In the genomic region with DNA sequence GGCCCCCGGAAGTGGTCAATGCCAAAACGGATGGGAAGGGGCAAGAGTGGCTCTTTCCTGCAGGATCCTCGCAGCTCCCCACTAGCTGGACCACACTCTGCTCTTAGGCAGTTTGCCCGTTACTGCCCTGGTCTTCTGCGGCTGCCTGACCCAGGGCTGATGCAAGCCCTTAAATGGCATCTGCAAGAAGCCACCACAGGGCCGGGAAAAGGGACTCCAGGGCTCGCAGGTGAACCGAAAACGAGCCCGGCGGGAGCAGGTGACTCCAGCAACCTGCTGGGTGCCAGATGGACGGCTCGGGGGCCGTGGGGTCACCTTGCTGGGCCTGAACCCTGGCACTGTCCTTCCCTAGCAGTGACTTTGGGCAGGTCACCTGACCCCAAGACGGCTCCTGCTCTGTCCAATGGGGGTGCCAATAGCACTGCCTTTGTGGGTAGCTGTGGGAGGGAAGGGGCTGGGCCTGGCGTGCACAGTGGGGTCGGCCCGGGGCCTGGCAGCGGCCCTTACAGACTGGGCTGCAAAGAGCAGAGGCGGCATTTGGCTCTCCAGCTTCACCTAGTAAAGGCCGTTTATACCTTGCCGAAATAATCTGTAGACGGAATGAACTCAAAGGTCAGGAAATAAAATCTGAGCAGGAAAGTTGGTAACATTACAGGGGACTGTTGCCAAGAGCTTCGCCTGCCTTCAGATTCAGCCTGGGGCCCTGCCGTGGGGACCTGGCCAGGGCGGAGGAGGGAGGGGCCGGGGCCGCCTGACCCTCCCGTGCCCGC, we compare ENCODE assay signal across 8 cellular contexts. TPM values are rescaled to one million over a fixed set of nuclear protein-coding genes. Genes with fewer than 3 reads are reported as not detected.
DNase-seq lines count a peak whose midpoint lies in the region; ATAC-seq, FAIRE-seq and TF ChIP-seq lines count a peak whose summit lies in the region.

No MANE protein-coding gene starts in this region.

- no peak overlapping the region for H2BK15ac ChIP-seq in H1 (ENCODE audit: low read length)

- no peak for FAIRE-seq in H1 (lab: Jason Lieb, UNC)

- no peak overlapping the region for H2AFZ ChIP-seq in H1 (ENCODE audit: low read length)

- peak overlapping the region; percentile 23 to 44 for H3K27ac Mint-ChIP-seq in natural killer cell

- CTCF ChIA-PET in H1 (lab: Charles Lee; ENCODE audit: partially characterized antibody), result interaction anchor here (0.8 to 2.5 kb wide), 9 partner anchors 11 to 207 kb away, joined by 3 to 16 read pairs (median 6); no protein-coding TSS in a partner anchor

- no peaks in the 10 kb centered on the region for H3K27me3 ChIP-seq in H1 (replicated peaks in 1 of 4; ENCODE audit: control insufficient read depth in 3 of 4, extremely low read depth in 1 of 4, insufficient read depth in 3 of 4, low read length in 3 of 4)

- intact Hi-C loops in natural killer cell (cut with micrococcal nuclease), result no loop called here

- peak overlapping the region; percentile 78 for H3K18ac ChIP-seq in H1 (ENCODE audit: extremely low read depth, low read length)

- H3K27me3 Mint-ChIP-seq in natural killer cell (ENCODE audit: low read depth in 2 of 2), result no peaks in the 10 kb centered on the region

- H3K4me1 ChIP-seq in H1 (replicated peaks in 1 of 4; ENCODE audit: control insufficient read depth in 3 of 4, insufficient read depth in 4 of 4, low read length in 3 of 4), result peaks cover 0 to 13% (median 7%) of the 10 kb centered on the region in 4 experiments; a peak in 5 of 7 replicates

- peak overlapping the region; percentile 63 to 75 for H3K4me2 ChIP-seq in H1 (ENCODE audit: insufficient read depth in 1 of 2, low read depth in 2 of 2, low read length in 2 of 2)

- no peak for ATAC-seq in natural killer cell
- ATAC-seq in GM19328 (IDR thresholded peaks at IDR 0.05; ENCODE audit: unreplicated experiment), result no peak
- ATAC-seq in GM18858 (IDR thresholded peaks at IDR 0.05; ENCODE audit: unreplicated experiment), result no peak

- H2BK12ac ChIP-seq in H1 (ENCODE audit: low read depth, low read length), result peak overlapping the region; percentile 61; the same call in 1 of the 2 replicates

- H3K36me3 Mint-ChIP-seq in natural killer cell, result no peaks in the 10 kb centered on the region

- H3K4ac ChIP-seq in H1 (replicated peaks; ENCODE audit: insufficient read length, low read depth, low read length), result no peak overlapping the region

- peak overlapping the region; percentile 11 for H4K91ac ChIP-seq in H1 (replicated peaks; ENCODE audit: insufficient read length, low read length)

- H3K79me2 ChIP-seq in H1 (ENCODE audit: control insufficient read depth in 1 of 2, insufficient read depth in 2 of 2, low read length in 2 of 2), result peaks cover 0 to 7% of the 10 kb centered on the region in 2 experiments; a peak in 1 of 4 replicates

- no peak for TF ChIP-seq RAD21 in H1 (IDR thresholded peaks at IDR 0.05 in 1 of 2, conservative IDR thresholded peaks at IDR 0.05 in 1 of 2; ENCODE audit: low read depth in 2 of 2, low read length in 2 of 2)

- no peak for TF ChIP-seq EP300 in H1 (IDR thresholded peaks at IDR 0.05; ENCODE audit: borderline replicate concordance in 1 of 2, low read depth in 2 of 2, low read length in 2 of 2)

- no peak overlapping the region for H2AK5ac ChIP-seq in H1 (ENCODE audit: low read depth, low read length)

- H2BK20ac ChIP-seq in H1 (ENCODE audit: low read length), result no peak overlapping the region

- DNase-seq in GM10266 (ENCODE audit: extremely low spot score), result peak; percentile 74
- no peak for DNase-seq in HFF-Myc (ENCODE audit: extremely low read depth, low read depth)
- DNase-seq in RPMI7951 (ENCODE audit: low read depth), result peak; percentile 6
- DNase-seq in H1 (ENCODE audit: low read depth in 1 of 2, low spot score in 2 of 2), result no peak
- DNase-seq in natural killer cell, result no peak
- no peak for DNase-seq in NCI-H82 treated with DMSO at 0.1 percent for 48 hours (lab: John Stamatoyannopoulos, UW; ENCODE audit: unreplicated experiment)

- H2BK5ac ChIP-seq in H1 (ENCODE audit: low read depth, low read length), result peak overlapping the region; percentile 54; the same call in 1 of the 2 replicates

- H3K9ac ChIP-seq in H1 (replicated peaks in 1 of 4; ENCODE audit: extremely low read depth in 1 of 4, low read depth in 3 of 4, low read length in 3 of 4), result peak overlapping the region in 3 of 4 experiments; percentile 51 to 64 (median 55); a peak in 5 of 7 replicates

- TF ChIP-seq CTCF in GM10266 (IDR thresholded peaks at IDR 0.05; ENCODE audit: control insufficient read depth, insufficient read depth, low read depth, missing control alignments), result no peak
- TF ChIP-seq CTCF in HFF-Myc (IDR thresholded peaks at IDR 0.05; ENCODE audit: low read depth, low read length, missing control alignments), result no peak
- no peak for TF ChIP-seq CTCF in H1 (IDR thresholded peaks at IDR 0.05; ENCODE audit: control extremely low read depth in 1 of 3, insufficient read depth in 1 of 3, low read depth in 1 of 3, low read length in 3 of 3)
- TF ChIP-seq CTCF in natural killer cell (IDR thresholded peaks at IDR 0.05), result no peak

- peaks cover 0 to 12% (median 4%) of the 10 kb centered on the region in 4 experiments; a peak in 5 of 8 replicates for H3K36me3 ChIP-seq in H1 (ENCODE audit: control insufficient read depth in 2 of 4, insufficient read depth in 4 of 4, low read length in 3 of 4)

- H3K14ac ChIP-seq in H1 (ENCODE audit: insufficient read length), result no peak overlapping the region

- H2BK120ac ChIP-seq in H1 (replicated peaks; ENCODE audit: low read depth, low read length), result no peak overlapping the region

- peaks cover 0 to 12% of the 10 kb centered on the region in 2 donors for H3K4me1 Mint-ChIP-seq in natural killer cell

- TF ChIP-seq POLR2A in H1 (IDR thresholded peaks at IDR 0.05; ENCODE audit: control extremely low read depth in 1 of 2, low read depth in 2 of 2, low read length in 2 of 2), result no peak

- H3K56ac ChIP-seq in H1 (replicated peaks; ENCODE audit: insufficient read length, low read depth, low read length), result peak overlapping the region; percentile 32

- no peak overlapping the region for H3K23ac ChIP-seq in H1 (ENCODE audit: insufficient read length)

- H4K20me1 ChIP-seq in H1 (replicated peaks in 1 of 2; ENCODE audit: control insufficient read depth in 1 of 2, insufficient read depth in 2 of 2, low read length in 2 of 2), result peaks cover 0 to 5% of the 10 kb centered on the region in 2 experiments

- H3K4me3 ChIP-seq in HFF-Myc (replicated peaks; ENCODE audit: low read depth, low read length) (peak overlapping the region; percentile 85), H1 (ENCODE audit: extremely low read depth in 1 of 4, insufficient read depth in 2 of 4, low read depth in 3 of 4, low read length in 4 of 4) (peak overlapping the region; percentile 50 to 79 (median 56))

- peak overlapping the region; percentile 65; the same call in 1 of the 2 replicates for H3K27ac ChIP-seq in H1 (ENCODE audit: low read depth, low read length)

- 74% methylated on average over 23 of the region's 30 CpGs; no CpG with 5 or more reads in 1 of the 2 experiments for WGBS in H1 (ENCODE audit: extremely low coverage in 1 of 2, insufficient coverage in 1 of 2, insufficient read length in 1 of 2, insufficient replicate concordance in 2 of 2, low coverage in 1 of 2, low lambda C conversion rate in 2 of 2, missing lambda C conversion rate in 1 of 2), 2 experiments

- H3K79me1 ChIP-seq in H1 (ENCODE audit: low read depth, low read length), result 0 out of 2 replicates have a peak, but pooled peaks cover 3% of the 10 kb centered on the region

- POLR2A ChIA-PET in H1 (lab: Charles Lee; ENCODE audit: partially characterized antibody), result interaction anchor here (0.6 to 4.5 kb wide), 13 partner anchors 12 to 156 kb away, joined by 3 to 40 read pairs (median 3); a partner anchor contains a TSS

- no peaks in the 10 kb centered on the region; the same call in 1 of the 2 replicates for H3K23me2 ChIP-seq in H1 (ENCODE audit: low read depth, low read length)

- peak overlapping the region; percentile 72 for H3K4me3 Mint-ChIP-seq in natural killer cell

- H3K9me3 ChIP-seq in H1 (ENCODE audit: insufficient read depth in 2 of 2, low read depth in 1 of 2, low read length in 1 of 2), result no peaks in the 10 kb centered on the region

- H4K8ac ChIP-seq in H1 (ENCODE audit: extremely low read depth, insufficient read depth, low read length), result no peak overlapping the region; the same call in 1 of the 2 replicates

- peak overlapping the region; percentile 57 for H4K5ac ChIP-seq in H1 (ENCODE audit: insufficient read length, low read depth, low read length)

- no peaks in the 10 kb centered on the region for H3K9me3 Mint-ChIP-seq in natural killer cell

TF ChIP-seq in H1, 55 proteins besides CTCF, POLR2A, EP300 and RAD21:
- no peak for TF ChIP-seq SP2 (IDR thresholded peaks at IDR 0.05; ENCODE audit: low read length)
- peak in 1 of 2 experiments; percentile 5 for TF ChIP-seq BCL11A (IDR thresholded peaks at IDR 0.05; ENCODE audit: low read depth in 2 of 2, low read length in 2 of 2)
- no peak for TF ChIP-seq CBX8 (IDR thresholded peaks at IDR 0.05; ENCODE audit: borderline replicate concordance, low read depth, low read length)

RNA-seq across cellular contexts. Expression of a gene that starts 1.2 kb away (rescaled TPM):
- 12.1 and 15.0 TPM in 2 replicates for total RNA-seq in RPMI7951 (2014; rRNA removed; shearing (Covaris generic))
- total RNA-seq in H1 (2021; fragmentation: NEBNext Ultra II Directional; extraction: Animal tissue kit (Norgen Biotek cat#: 25700)), result 34.9 and 35.3 TPM in 2 replicates
- polyA plus RNA-seq in H1 (2011; rRNA removed), result 22.3 and 36.1 TPM in 2 replicates
- 29.7 TPM for polyA plus RNA-seq in H1 (2011; cell fraction: cytosol; rRNA removed)
- polyA plus RNA-seq in H1 (2011; cell fraction: nucleus; rRNA removed), result 51.9 TPM
- polyA plus RNA-seq in H1 (2012, experiment 1 of 2), result 27.3 to 39.7 TPM (median 36.4 TPM) in 4 replicates
- 42.5 TPM for polyA plus RNA-seq in H1 (2012, experiment 2 of 2)
- 22.7 TPM for polyA plus RNA-seq in H1 (2013, experiment 1 of 2)
- polyA plus RNA-seq in H1 (2013, experiment 2 of 2), result 22.4 TPM
- polyA minus RNA-seq in H1 (2011; rRNA and poly(A)+ RNA removed), result 16.0 TPM in 2 replicates
- 31.0 TPM for polyA minus RNA-seq in H1 (2011; cell fraction: cytosol; rRNA and poly(A)+ RNA removed)
- polyA minus RNA-seq in H1 (2011; cell fraction: nucleus; rRNA and poly(A)+ RNA removed), result 33.8 TPM
- total RNA-seq in natural killer cell, result 10 to 100 TPM; 19.5 to 34.3 (median 33.6) TPM

RNA-seq across cellular contexts. Expression of a gene that starts 22.4 kb away (rescaled TPM):
- total RNA-seq in RPMI7951 (2014; rRNA removed; shearing (Covaris generic)), result 4.1 and 4.5 TPM in 2 replicates
- total RNA-seq in H1 (2021; fragmentation: NEBNext Ultra II Directional; extraction: Animal tissue kit (Norgen Biotek cat#: 25700)), result 13.6 and 14.0 TPM in 2 replicates
- 8.3 and 14.9 TPM in 2 replicates for polyA plus RNA-seq in H1 (2011; rRNA removed)
- 10.8 TPM for polyA plus RNA-seq in H1 (2011; cell fraction: cytosol; rRNA removed)
- 16.7 TPM for polyA plus RNA-seq in H1 (2011; cell fraction: nucleus; rRNA removed)
- 6.6 to 9.5 TPM (median 8.4 TPM) in 4 replicates for polyA plus RNA-seq in H1 (2012, experiment 1 of 2)
- 5.6 TPM for polyA plus RNA-seq in H1 (2012, experiment 2 of 2)
- 6.3 TPM for polyA plus RNA-seq in H1 (2013, experiment 1 of 2)
- 6.3 TPM for polyA plus RNA-seq in H1 (2013, experiment 2 of 2)
- 6.4 and 8.3 TPM in 2 replicates for polyA minus RNA-seq in H1 (2011; rRNA and poly(A)+ RNA removed)
- polyA minus RNA-seq in H1 (2011; cell fraction: cytosol; rRNA and poly(A)+ RNA removed), result 12.7 TPM
- polyA minus RNA-seq in H1 (2011; cell fraction: nucleus; rRNA and poly(A)+ RNA removed), result 10.0 TPM
- 10 to 100 TPM; 14.5 to 21.6 (median 21.2) TPM for total RNA-seq in natural killer cell

Comparison
In these comparisons a context has a peak if more than half of its experiments do, and no peak if none do; other contexts are left out.
1. DNase-seq: peak in GM10266 (single experiment) and RPMI7951 (single experiment); none in HFF-Myc (single experiment), H1 (0 of 2), natural killer cell (single experiment) and NCI-H82 treated with DMSO at 0.1 percent for 48 hours (single experiment).